13 cellular contexts compared by ENCODE assay signal in the genomic region with DNA sequence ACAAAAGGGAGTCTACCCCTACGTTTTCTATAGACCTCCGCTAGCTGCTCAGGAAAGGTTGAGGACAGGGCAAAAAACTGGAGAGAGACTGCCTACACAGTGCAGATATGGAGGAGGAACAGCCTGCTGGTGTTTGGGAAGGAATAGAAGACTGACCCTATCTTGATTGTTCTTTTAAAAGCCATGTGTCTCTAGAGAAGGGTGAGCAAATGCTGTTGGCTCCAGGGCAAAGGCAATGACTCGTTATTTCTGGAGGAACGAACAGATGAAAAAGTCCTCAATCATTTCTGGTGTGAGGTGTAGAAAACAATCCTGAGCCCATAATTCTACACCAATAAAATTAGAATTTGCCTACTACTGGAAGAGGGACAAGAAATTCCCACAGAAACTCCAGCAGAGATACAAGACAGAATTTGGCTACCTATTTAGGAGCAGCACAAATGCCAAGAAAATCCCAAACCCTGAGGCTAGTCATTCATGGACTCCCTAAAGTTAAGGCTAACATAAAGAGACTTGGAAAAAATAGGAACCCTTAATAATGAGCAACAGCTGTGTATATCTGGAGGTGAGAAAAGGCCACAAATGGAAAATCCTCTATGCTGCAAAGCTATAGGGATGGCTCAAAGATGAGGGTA.
"Had no signal": no experiment of that assay in that cellular context is flagged by ENCODE, and none has a peak within 500 bp of the region (broad histone marks: within the 10 kb centered on the region; RNA-seq: fewer than 3 reads in every experiment).

No MANE protein-coding gene starts in this region.

- DNase-seq: activated B cell treated with CpG ODN at 0.5 μM for 24 hours; activated CD4-positive, alpha-beta T cell treated with anti-CD3 and anti-CD28 coated beads, Interleukin-2, amount 10 ng/mL, durations not matched to agents 7 days and 5 days; activated naive CD4-positive, alpha-beta T cell treated with anti-CD3 and anti-CD28 coated beads, Interleukin-2, amount 50 U/mL, for 16 hours; colonic mucosa; immature natural killer cell; SK-N-SH; stimulated activated CD4-positive, alpha-beta T cell treated with anti-CD3 and anti-CD28 coated beads, Interleukin-2, amount 100 ng/mL, for 48 hours; upper lobe of right lung had no signal

- H3K27ac Mint-ChIP-seq: activated B cell treated with CpG ODN at 0.5 μM for 24 hours; activated CD4-positive, alpha-beta T cell treated with anti-CD3 and anti-CD28 coated beads, Interleukin-2, amount 10 ng/mL, durations not matched to agents 7 days and 5 days; immature natural killer cell; memory B cell; stimulated activated naive CD8-positive, alpha-beta T cell treated with anti-CD3 and anti-CD28 coated beads, Interleukin-15, Interleukin-2, amounts not matched to agents 100 ng/mL and 50 ng/mL, for 24 hours; T-helper 1 cell treated with Interleukin-12 subunit alpha and Interleukin-12 subunit beta and Interleukin-4 antibody, amounts not matched to agents 30 μg/mL and 1 μg/mL, for 36 hours had no signal

- H3K4me2 ChIP-seq: SK-N-SH had no signal

- H3K36me3 ChIP-seq: breast epithelium, colonic mucosa, upper lobe of right lung had no signal

- H3K4me3 ChIP-seq: breast epithelium, colonic mucosa, upper lobe of right lung had no signal

- H3K9ac ChIP-seq: SK-N-SH had no signal

- H3K27me3 ChIP-seq: breast epithelium, colonic mucosa, upper lobe of right lung had no signal

- H3K36me3 Mint-ChIP-seq: immature natural killer cell, memory B cell had no signal

- FAIRE-seq: TTC549 had no signal

- H3K4me1 ChIP-seq: breast epithelium, colonic mucosa, upper lobe of right lung had no signal

- ATAC-seq: upper lobe of right lung had no signal

- H3K9me3 ChIP-seq: colonic mucosa, upper lobe of right lung had no signal

- H3K27ac ChIP-seq: breast epithelium, colonic mucosa, upper lobe of right lung had no signal
